ENCODE assay signal across 14 cellular contexts in genomic region chr3:130395916-130396315, GRCh38. TPM values are rescaled to one million over a fixed set of nuclear protein-coding genes. Genes with fewer than 3 reads are reported as not detected.
DNase-seq lines count a peak whose midpoint lies in the region; ATAC-seq and TF ChIP-seq lines count a peak whose summit lies in the region.
"Had no signal": no experiment of that assay in that cellular context is flagged by ENCODE, and none has a peak within 500 bp of the region (broad histone marks: within the 10 kb centered on the region; RNA-seq: fewer than 3 reads in every experiment).

No MANE protein-coding gene starts in this region.

- no peak for ATAC-seq in stimulated activated naive CD8-positive, alpha-beta T cell treated with anti-CD3 and anti-CD28 coated beads, Interleukin-15, amount 100 ng/mL, for 72 hours
- ATAC-seq in activated T-helper 17 cell treated with anti-CD3 and anti-CD28 coated beads, Interleukin-2, amount 50 U/mL, for 72 hours (replicated peaks), result no peak
- ATAC-seq: CD8-positive, alpha-beta T cell had no signal

- no peak overlapping the region for H3K27ac Mint-ChIP-seq in stimulated activated naive CD8-positive, alpha-beta T cell treated with anti-CD3 and anti-CD28 coated beads, Interleukin-15, amount 100 ng/mL, for 72 hours
- H3K27ac Mint-ChIP-seq in activated T-helper 17 cell treated with anti-CD3 and anti-CD28 coated beads, Interleukin-2, amount 50 U/mL, for 72 hours, result no peak overlapping the region
- H3K27ac Mint-ChIP-seq: CD8-positive, alpha-beta T cell had no signal

- BruUV-seq in mammary epithelial cell (replicated peaks; lab: Mats Ljungman, UMichigan), result no TSS peak

- H3K9me3 Mint-ChIP-seq in stimulated activated naive CD8-positive, alpha-beta T cell treated with anti-CD3 and anti-CD28 coated beads, Interleukin-15, amount 100 ng/mL, for 72 hours, result no peaks in the 10 kb centered on the region
- H3K9me3 Mint-ChIP-seq in activated T-helper 17 cell treated with anti-CD3 and anti-CD28 coated beads, Interleukin-2, amount 50 U/mL, for 72 hours, result no peaks in the 10 kb centered on the region
- H3K9me3 Mint-ChIP-seq: CD8-positive, alpha-beta T cell had no signal

- TF ChIP-seq CTCF in mammary epithelial cell (conservative IDR thresholded peaks at IDR 0.05 in 1 of 2, IDR thresholded peaks at IDR 0.05 in 1 of 2; ENCODE audit: extremely low read depth in 1 of 2, insufficient read depth in 1 of 2, low read depth in 1 of 2, low read length in 2 of 2), result no peak
- no peak for TF ChIP-seq CTCF in left ventricle myocardium inferior (IDR thresholded peaks at IDR 0.05; ENCODE audit: borderline replicate concordance)

- H3K27me3 ChIP-seq in mammary epithelial cell (ENCODE audit: insufficient read depth, low read length) (no peaks in the 10 kb centered on the region), left ventricle myocardium inferior (ENCODE audit: low read depth) (peaks cover 3% of the 10 kb centered on the region)
- H3K27me3 ChIP-seq: adrenal gland, vagina had no signal

- H3K4me3 Mint-ChIP-seq in stimulated activated naive CD8-positive, alpha-beta T cell treated with anti-CD3 and anti-CD28 coated beads, Interleukin-15, amount 100 ng/mL, for 72 hours, result no peak overlapping the region
- no peak overlapping the region for H3K4me3 Mint-ChIP-seq in activated T-helper 17 cell treated with anti-CD3 and anti-CD28 coated beads, Interleukin-2, amount 50 U/mL, for 72 hours
- H3K4me3 Mint-ChIP-seq: CD8-positive, alpha-beta T cell had no signal

- peaks cover 10% of the 10 kb centered on the region for H3K4me1 ChIP-seq in mammary epithelial cell (ENCODE audit: insufficient read depth, low read length)
- no peaks in the 10 kb centered on the region for H3K4me1 ChIP-seq in left ventricle myocardium inferior
- H3K4me1 ChIP-seq: adrenal gland, vagina had no signal

- CTCF ChIA-PET in mammary epithelial cell (lab: Charles Lee; ENCODE audit: low non-redundant PET), result no interaction called here

- intact Hi-C loops in mammary epithelial cell (cut with micrococcal nuclease), result no loop called here
- intact Hi-C loops in left ventricle myocardium inferior (cut with micrococcal nuclease), result no loop called here

- H3K79me2 ChIP-seq in mammary epithelial cell (ENCODE audit: insufficient read depth, low read length), result no peaks in the 10 kb centered on the region

- H3K4me1 Mint-ChIP-seq in stimulated activated naive CD8-positive, alpha-beta T cell treated with anti-CD3 and anti-CD28 coated beads, Interleukin-15, amount 100 ng/mL, for 72 hours, result no peaks in the 10 kb centered on the region
- H3K4me1 Mint-ChIP-seq in activated T-helper 17 cell treated with anti-CD3 and anti-CD28 coated beads, Interleukin-2, amount 50 U/mL, for 72 hours, result no peaks in the 10 kb centered on the region

- H3K27me3 Mint-ChIP-seq in stimulated activated naive CD8-positive, alpha-beta T cell treated with anti-CD3 and anti-CD28 coated beads, Interleukin-15, amount 100 ng/mL, for 72 hours, result peaks cover 11% of the 10 kb centered on the region
- peaks cover 12% of the 10 kb centered on the region for H3K27me3 Mint-ChIP-seq in activated T-helper 17 cell treated with anti-CD3 and anti-CD28 coated beads, Interleukin-2, amount 50 U/mL, for 72 hours

- peak; percentile 76 for DNase-seq in Daoy (ENCODE audit: low read depth)
- DNase-seq in NCI-H2196 (lab: John Stamatoyannopoulos, UW; ENCODE audit: unreplicated experiment), result peak; percentile 18
- peak; percentile 74 for DNase-seq in mammary epithelial cell
- peak; percentile 85 for DNase-seq in kidney glomerular epithelial cell (lab: John Stamatoyannopoulos, UW)
- no peak for DNase-seq in stimulated activated naive CD8-positive, alpha-beta T cell treated with anti-CD3 and anti-CD28 coated beads, Interleukin-15, amount 100 ng/mL, for 72 hours
- no peak for DNase-seq in stimulated activated naive CD4-positive, alpha-beta T cell treated with Interleukin-2 at 50 U/mL for 16 hours (lab: John Stamatoyannopoulos, UW)
- DNase-seq in left ventricle myocardium inferior, result no peak
- DNase-seq: CD8-positive, alpha-beta T cell; foreskin melanocyte; Karpas-422; NCI-H446 had no signal

- dilution Hi-C loops in mammary epithelial cell (cut with HindIII; ENCODE audit: low sequenced_read_pairs), result no loop called here

- no peak overlapping the region for H3K9ac ChIP-seq in mammary epithelial cell (ENCODE audit: insufficient read depth, low read length)

- no peaks in the 10 kb centered on the region for H4K20me1 ChIP-seq in mammary epithelial cell (ENCODE audit: insufficient read depth, low read length)

- in situ Hi-C loops in mammary epithelial cell (cut with MboI; ENCODE audit: low sequenced_read_pairs in 2 of 2), result no loop called here

- 50% methylated on average over 2 of the region's 2 CpGs for WGBS in mammary epithelial cell (ENCODE audit: low coverage, missing lambda C conversion rate)

- H3K9me3 ChIP-seq in mammary epithelial cell (replicated peaks; ENCODE audit: insufficient read depth, low read length) (no peaks in the 10 kb centered on the region), left ventricle myocardium inferior (replicated peaks) (no peaks in the 10 kb centered on the region)
- H3K9me3 ChIP-seq: adrenal gland, vagina had no signal

- no peaks in the 10 kb centered on the region for H3K36me3 Mint-ChIP-seq in activated T-helper 17 cell treated with anti-CD3 and anti-CD28 coated beads, Interleukin-2, amount 50 U/mL, for 72 hours (ENCODE audit: low read depth)
- H3K36me3 Mint-ChIP-seq: CD8-positive, alpha-beta T cell had no signal

- no peak overlapping the region for H2AFZ ChIP-seq in mammary epithelial cell (ENCODE audit: low read depth, low read length)

- H3K4me3 ChIP-seq in mammary epithelial cell (replicated peaks in 1 of 3; ENCODE audit: insufficient read depth in 1 of 3, low read depth in 2 of 3, low read length in 3 of 3), result no peak overlapping the region
- no peak overlapping the region for H3K4me3 ChIP-seq in left ventricle myocardium inferior
- H3K4me3 ChIP-seq: adrenal gland, vagina had no signal

- no peak overlapping the region for H3K4me2 ChIP-seq in mammary epithelial cell (ENCODE audit: insufficient read depth, low read depth, low read length)

- H3K27ac ChIP-seq in mammary epithelial cell (ENCODE audit: insufficient read depth, low read depth, low read length) (no peak overlapping the region), left ventricle myocardium inferior (replicated peaks) (no peak overlapping the region)
- H3K27ac ChIP-seq: adrenal gland, vagina had no signal

- H3K36me3 ChIP-seq in mammary epithelial cell (ENCODE audit: insufficient read depth, low read length) (no peaks in the 10 kb centered on the region), left ventricle myocardium inferior (no peaks in the 10 kb centered on the region)
- H3K36me3 ChIP-seq: adrenal gland, vagina had no signal

RNA-seq across cellular contexts. Expression of gene COL6A5, which starts 50.4 kb away (rescaled TPM):
- total RNA-seq in Daoy (2014; rRNA removed; shearing (Covaris generic)), result under 0.01 TPM in 1 of 2 replicates, not detected in the other
- total RNA-seq in mammary epithelial cell, result not detected
- not detected for polyA plus RNA-seq in mammary epithelial cell
- not detected for polyA minus RNA-seq in mammary epithelial cell
- total RNA-seq in activated T-helper 17 cell treated with anti-CD3 and anti-CD28 coated beads, Interleukin-2, amount 50 U/mL, for 72 hours, result not detected
- not detected for total RNA-seq in left ventricle myocardium inferior
- total RNA-seq: CD8-positive, alpha-beta T cell; vagina had no signal
- polyA plus RNA-seq: adrenal gland had no signal

Comparison
In these comparisons a context has a peak if more than half of its experiments do, and no peak if none do; other contexts are left out.
1. DNase-seq: peak in Daoy (single experiment), NCI-H2196 (single experiment), mammary epithelial cell (single experiment) and kidney glomerular epithelial cell (single experiment); none in stimulated activated naive CD8-positive, alpha-beta T cell treated with anti-CD3 and anti-CD28 coated beads, Interleukin-15, amount 100 ng/mL, for 72 hours (0 of 2), stimulated activated naive CD4-positive, alpha-beta T cell treated with Interleukin-2 at 50 U/mL for 16 hours (single experiment) and left ventricle myocardium inferior (single experiment).